8 cellular contexts compared by ENCODE assay signal in the genomic region with DNA sequence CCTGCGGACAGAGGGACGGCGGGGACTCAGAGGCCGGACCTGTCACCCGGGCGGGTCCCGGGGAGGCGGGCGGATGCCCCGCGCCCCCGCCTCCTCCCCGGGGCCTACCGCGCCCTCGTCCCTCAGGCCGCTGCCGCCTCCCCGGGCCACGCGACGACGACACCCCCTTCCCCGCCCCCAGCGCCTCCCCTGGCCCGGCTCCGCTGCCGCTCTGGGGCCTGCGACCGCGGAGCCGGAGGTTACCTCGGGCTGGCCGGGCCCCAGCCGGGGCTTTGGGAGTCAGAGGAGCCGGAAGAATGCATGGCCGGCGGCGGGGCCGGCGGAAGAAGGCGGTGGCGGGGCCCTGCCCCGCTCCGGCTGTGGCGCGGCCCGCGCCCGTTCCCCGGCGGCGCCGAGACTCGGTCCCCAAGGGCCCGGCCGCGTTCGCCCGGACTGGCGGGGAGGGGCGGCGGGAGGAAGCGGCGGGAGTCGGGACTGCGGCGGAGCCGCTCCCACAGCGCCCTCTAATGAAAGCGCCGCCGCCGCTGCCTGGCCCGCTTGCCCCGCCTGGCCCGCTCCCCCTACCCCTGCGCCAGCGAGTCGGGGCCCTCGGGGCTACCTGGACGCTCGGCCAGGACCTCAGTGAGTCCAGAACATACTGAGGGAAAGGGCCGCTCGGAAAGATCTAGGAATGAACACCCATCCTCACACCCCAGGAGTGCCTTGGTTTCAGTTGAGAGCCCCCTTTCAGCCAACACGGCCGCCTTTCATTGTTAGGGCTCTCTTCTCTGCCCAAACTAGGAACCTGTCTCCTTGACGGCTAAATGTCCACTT. TPM values are rescaled to one million over a fixed set of nuclear protein-coding genes. Genes with fewer than 3 reads are reported as not detected.
DNase-seq lines count a peak whose midpoint lies in the region; ATAC-seq and TF ChIP-seq lines count a peak whose summit lies in the region.

A gene with protein sequence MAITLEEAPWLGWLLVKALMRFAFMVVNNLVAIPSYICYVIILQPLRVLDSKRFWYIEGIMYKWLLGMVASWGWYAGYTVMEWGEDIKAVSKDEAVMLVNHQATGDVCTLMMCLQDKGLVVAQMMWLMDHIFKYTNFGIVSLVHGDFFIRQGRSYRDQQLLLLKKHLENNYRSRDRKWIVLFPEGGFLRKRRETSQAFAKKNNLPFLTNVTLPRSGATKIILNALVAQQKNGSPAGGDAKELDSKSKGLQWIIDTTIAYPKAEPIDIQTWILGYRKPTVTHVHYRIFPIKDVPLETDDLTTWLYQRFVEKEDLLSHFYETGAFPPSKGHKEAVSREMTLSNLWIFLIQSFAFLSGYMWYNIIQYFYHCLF (minus strand): TSS at position 434 of the 813 bp plus-strand sequence. CDS start 1,467 bp downstream, outside the sequence.

- H3K9me3 ChIP-seq in BE2C = no peaks in the 10 kb centered on the region
- H3K9me3 ChIP-seq in effector memory CD4-positive, alpha-beta T cell (ENCODE audit: control insufficient read depth, low read length) = no peaks in the 10 kb centered on the region

- peak within 1 kb of the TSS; percentile 62 for H3K27ac ChIP-seq in effector memory CD4-positive, alpha-beta T cell (ENCODE audit: insufficient read depth, low read length, poor library complexity, severe bottlenecking)

- H3K36me3 ChIP-seq in BE2C = no peaks in the 10 kb centered on the region
- H3K36me3 ChIP-seq in effector memory CD4-positive, alpha-beta T cell (ENCODE audit: control insufficient read depth, insufficient read depth, low read length) = no peaks in the 10 kb centered on the region

- peak within 1 kb of the TSS; percentile 94 for H3K4me3 Mint-ChIP-seq in memory B cell

- peaks cover 4% of the 10 kb centered on the region for H3K36me3 Mint-ChIP-seq in memory B cell

- H3K4me1 ChIP-seq in BE2C = peaks cover 18% of the 10 kb centered on the region
- peaks cover 25% of the 10 kb centered on the region for H3K4me1 ChIP-seq in effector memory CD4-positive, alpha-beta T cell (ENCODE audit: control insufficient read depth, insufficient read depth, low read length, poor library complexity, severe bottlenecking)

- peak within 1 kb of the TSS; percentile 89 for H3K4me3 ChIP-seq in BE2C (ENCODE audit: low read depth, low read length)
- peak within 1 kb of the TSS; percentile 79 for H3K4me3 ChIP-seq in effector memory CD4-positive, alpha-beta T cell (ENCODE audit: insufficient read depth, low read depth, low read length, poor library complexity, severe bottlenecking)

- H3K27ac Mint-ChIP-seq in memory B cell = peak within 1 kb of the TSS; percentile 87

- ATAC-seq in GM19025 (IDR thresholded peaks at IDR 0.05; ENCODE audit: low read depth, unreplicated experiment) (peak; percentile 79), HG03342 (IDR thresholded peaks at IDR 0.05; ENCODE audit: unreplicated experiment) (peak; percentile 65), memory B cell (ENCODE audit: low read depth) (peak; percentile 79)

- DNase-seq in BE2C (peak; percentile 87), NCI-H82 (lab: John Stamatoyannopoulos, UW) (peak; percentile 93), memory B cell (ENCODE audit: low spot score in 2 of 2) (peak; percentile 61 to 80)
- peak; percentile 89 for DNase-seq in activated CD8-positive, alpha-beta memory T cell treated with anti-CD3 and anti-CD28 coated beads for 24 hours
- peak; percentile 42 to 58 (median 48) for DNase-seq in effector memory CD4-positive, alpha-beta T cell
- DNase-seq in stimulated activated CD8-positive, alpha-beta memory T cell treated with anti-CD3 and anti-CD28 coated beads, Interleukin-12 subunit alpha, Interleukin-12 subunit beta, amount 100 ng/mL, for 4 hours (ENCODE audit: low read depth) = peak; percentile 62

- H3K27me3 Mint-ChIP-seq in memory B cell = peaks cover 1% of the 10 kb centered on the region

- peaks cover 43% of the 10 kb centered on the region for H3K4me1 Mint-ChIP-seq in memory B cell

- TF ChIP-seq CTCF in BE2C (IDR thresholded peaks at IDR 0.05; ENCODE audit: low read depth, low read length) = peak; percentile 45

- no peaks in the 10 kb centered on the region for H3K9me3 Mint-ChIP-seq in memory B cell

- no peaks in the 10 kb centered on the region for H3K27me3 ChIP-seq in BE2C
- H3K27me3 ChIP-seq in effector memory CD4-positive, alpha-beta T cell (replicated peaks; ENCODE audit: control insufficient read depth, insufficient read depth, low read length, poor library complexity, severe bottlenecking) = no peaks in the 10 kb centered on the region

RNA-seq across cellular contexts. Expression of the gene that starts here (rescaled TPM):
- polyA plus RNA-seq in BE2C (2012; ENCODE audit: insufficient read depth, insufficient read length, low read depth) = 9.3 TPM

Comparison
In these comparisons a context has a peak if more than half of its experiments do, and no peak if none do; other contexts are left out.
1. Peak in every context shown above with its lines: DNase-seq, ATAC-seq, H3K4me3 ChIP-seq and H3K27ac ChIP-seq.